8 cellular contexts compared by ENCODE assay signal in the genomic region with DNA sequence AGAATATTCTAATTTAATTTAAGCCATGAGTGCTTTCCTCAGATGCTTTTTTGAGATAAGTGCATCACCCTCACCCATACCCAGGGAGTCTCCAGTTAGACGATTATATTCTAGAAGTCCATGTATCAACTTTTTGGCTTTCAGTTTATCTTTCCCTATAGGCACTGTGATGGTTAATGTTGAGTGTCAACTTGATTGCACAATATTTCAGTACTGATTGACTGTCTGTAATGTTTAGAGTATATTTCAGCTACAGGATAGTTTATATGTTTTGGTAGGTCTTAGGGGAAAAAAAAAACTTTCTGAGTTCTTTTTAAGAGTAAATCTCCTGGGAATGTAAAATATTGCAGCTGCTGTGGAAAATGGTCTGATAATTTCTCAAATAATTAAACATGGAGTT.
"Had no signal": no experiment of that assay in that cellular context is flagged by ENCODE, and none has a peak within 500 bp of the region (broad histone marks: within the 10 kb centered on the region; RNA-seq: fewer than 3 reads in every experiment).

No MANE protein-coding gene starts in this region.

- H3K4me3 ChIP-seq: GM12878 had no signal

- FAIRE-seq: G401.6, GM12878, GM12891, GM12892, GM18507, GM19239 had no signal

- DNase-seq: GDM1, GF-D8 had no signal

- ATAC-seq: GM12878 had no signal
